ENCODE assay signal across 23 cellular contexts in the genomic region with DNA sequence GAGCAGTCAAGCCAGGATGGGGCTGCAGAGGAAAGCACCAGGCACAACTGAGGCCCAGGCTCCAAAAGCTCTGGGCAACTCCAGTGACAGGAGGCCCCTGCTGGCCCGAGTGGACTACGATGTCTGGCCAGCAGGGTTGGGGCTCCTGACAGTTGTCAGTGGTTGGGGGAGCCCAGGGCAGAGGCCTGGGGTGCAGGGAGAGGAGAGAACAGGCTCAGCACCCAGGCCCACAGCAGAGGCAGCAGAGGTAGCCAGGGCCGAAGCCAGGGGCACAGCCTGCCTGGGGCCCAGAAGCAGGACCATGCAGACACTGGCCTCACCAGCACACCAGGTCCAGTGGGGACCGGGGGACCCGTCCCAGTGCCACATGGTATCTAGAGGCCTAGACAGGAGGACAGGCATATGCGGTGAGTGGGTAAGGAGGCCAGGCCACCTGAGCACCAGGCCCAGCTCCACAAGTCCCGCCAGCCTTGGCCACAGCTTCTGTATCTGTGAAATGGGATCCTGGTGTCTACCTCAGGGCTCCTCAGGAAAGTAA. TPM values are rescaled to one million over a fixed set of nuclear protein-coding genes. Genes with fewer than 3 reads are reported as not detected.
DNase-seq lines count a peak whose midpoint lies in the region; ATAC-seq, FAIRE-seq and TF ChIP-seq lines count a peak whose summit lies in the region.
"Had no signal": no experiment of that assay in that cellular context is flagged by ENCODE, and none has a peak within 500 bp of the region (broad histone marks: within the 10 kb centered on the region; RNA-seq: fewer than 3 reads in every experiment).

No MANE protein-coding gene starts in this region.

- H3K18ac ChIP-seq in neuronal stem cell (ENCODE audit: low read length): peak overlapping the region; percentile 7

- no peaks in the 10 kb centered on the region for H3K4me1 ChIP-seq in RWPE2 (ENCODE audit: insufficient read depth, poor library complexity, severe bottlenecking)
- no peaks in the 10 kb centered on the region for H3K4me1 ChIP-seq in neuronal stem cell (ENCODE audit: control insufficient read depth in 2 of 2, insufficient read depth in 1 of 2, low read depth in 1 of 2, low read length in 2 of 2)
- no peaks in the 10 kb centered on the region for H3K4me1 ChIP-seq in small intestine (ENCODE audit: control insufficient read depth in 2 of 2, insufficient read depth in 1 of 2, low read depth in 1 of 2, low read length in 1 of 2)

- WGBS in neuronal stem cell (ENCODE audit: extremely low coverage in 2 of 2, insufficient read length in 2 of 2, insufficient replicate concordance in 1 of 2), 2 donors: no CpG with 5 or more reads among the region's 7 CpGs
- 88 to 97% (median 90%) methylated on average over 7 of the region's 7 CpGs for WGBS in small intestine, 3 donors

- H3K36me3 Mint-ChIP-seq in memory B cell: peaks cover 20% of the 10 kb centered on the region
- peaks cover 40 to 49% of the 10 kb centered on the region in 2 donors for H3K36me3 Mint-ChIP-seq in stimulated activated naive B cell treated with anti-CD40 and anti-IgM and Interleukin-4, amounts not matched to agents 10 μg/mL and 1 μg/mL and 100 μg/mL, for 72 hours
- H3K36me3 Mint-ChIP-seq: CD4-positive, alpha-beta memory T cell had no signal

- no peaks in the 10 kb centered on the region for H3K27me3 Mint-ChIP-seq in memory B cell
- H3K27me3 Mint-ChIP-seq in stimulated activated naive B cell treated with anti-CD40 and anti-IgM and Interleukin-4, amounts not matched to agents 10 μg/mL and 1 μg/mL and 100 μg/mL, for 72 hours: no peaks in the 10 kb centered on the region
- H3K27me3 Mint-ChIP-seq: CD4-positive, alpha-beta memory T cell had no signal

- H2AFZ ChIP-seq in neuronal stem cell (ENCODE audit: low read length): no peak overlapping the region
- H2AFZ ChIP-seq: GM23248 had no signal

- no peak overlapping the region for H3K4ac ChIP-seq in neuronal stem cell (ENCODE audit: low read length)

- H2BK5ac ChIP-seq in neuronal stem cell (ENCODE audit: low read length): no peak overlapping the region

- no peak overlapping the region for H4K8ac ChIP-seq in neuronal stem cell (ENCODE audit: low read depth, low read length)

- H3K4me1 Mint-ChIP-seq in memory B cell: no peaks in the 10 kb centered on the region
- peaks cover 8 to 11% of the 10 kb centered on the region in 2 donors for H3K4me1 Mint-ChIP-seq in stimulated activated naive B cell treated with anti-CD40 and anti-IgM and Interleukin-4, amounts not matched to agents 10 μg/mL and 1 μg/mL and 100 μg/mL, for 72 hours
- H3K4me1 Mint-ChIP-seq: CD4-positive, alpha-beta memory T cell had no signal

- H3K27ac ChIP-seq in RWPE2 (ENCODE audit: poor library complexity, severe bottlenecking) (no peak overlapping the region), neuronal stem cell (replicated peaks; ENCODE audit: low read length) (no peak overlapping the region), small intestine (ENCODE audit: low read depth in 1 of 2, low read length in 1 of 2) (no peak overlapping the region)
- H3K27ac ChIP-seq: GM23248 had no signal

- DNase-seq in RWPE2 (ENCODE audit: low spot score): no peak
- DNase-seq in memory B cell (ENCODE audit: low spot score in 2 of 2): no peak
- DNase-seq in neuronal stem cell (ENCODE audit: low spot score): no peak
- no peak for DNase-seq in stimulated activated naive B cell treated with anti-CD40 and anti-IgM and Interleukin-4, amounts not matched to agents 10 μg/mL and 1 μg/mL and 100 μg/mL, for 72 hours
- no peak for DNase-seq in left ventricle myocardium superior
- no peak for DNase-seq in stimulated activated CD4-positive, alpha-beta T cell treated with anti-CD3 and anti-CD28 coated beads, Interleukin-2, amount 100 ng/mL, for 48 hours
- DNase-seq in small intestine: no peak
- DNase-seq: C1 segment of cervical spinal cord; Calu3; CD4-positive, alpha-beta memory T cell; COR-L47; DMS53; DND-41; GM23248; H7; HCEC 1CT had no signal

- H3K14ac ChIP-seq in neuronal stem cell (ENCODE audit: low read length): no peak overlapping the region

- no peaks in the 10 kb centered on the region for H3K9me3 Mint-ChIP-seq in memory B cell
- no peaks in the 10 kb centered on the region for H3K9me3 Mint-ChIP-seq in stimulated activated naive B cell treated with anti-CD40 and anti-IgM and Interleukin-4, amounts not matched to agents 10 μg/mL and 1 μg/mL and 100 μg/mL, for 72 hours
- H3K9me3 Mint-ChIP-seq: CD4-positive, alpha-beta memory T cell had no signal

- H3K9ac ChIP-seq in neuronal stem cell (ENCODE audit: low read depth, low read length, poor library complexity): no peak overlapping the region
- H3K9ac ChIP-seq: GM23248 had no signal

- H3K23ac ChIP-seq in neuronal stem cell (ENCODE audit: low read depth, low read length, poor library complexity): peak overlapping the region; percentile 48

- no peak for TF ChIP-seq CTCF in RWPE2 (IDR thresholded peaks at IDR 0.05; ENCODE audit: poor library complexity, severe bottlenecking)

- H3K36me3 ChIP-seq in RWPE2 (ENCODE audit: low read depth): no peaks in the 10 kb centered on the region
- no peaks in the 10 kb centered on the region for H3K36me3 ChIP-seq in neuronal stem cell (replicated peaks in 1 of 2; ENCODE audit: control insufficient read depth in 2 of 2, insufficient read depth in 2 of 2, low read length in 2 of 2)
- H3K36me3 ChIP-seq in small intestine (ENCODE audit: control insufficient read depth in 2 of 2, insufficient read depth in 2 of 2, low read length in 2 of 2): no peaks in the 10 kb centered on the region

- H2BK12ac ChIP-seq in neuronal stem cell (ENCODE audit: low read length): no peak overlapping the region

- H3K4me2 ChIP-seq in neuronal stem cell (ENCODE audit: insufficient read depth, low read length, poor library complexity, severe bottlenecking): no peak overlapping the region

- intact Hi-C loops in left ventricle myocardium superior (cut with micrococcal nuclease): no loop called here

- H3K79me1 ChIP-seq in neuronal stem cell (ENCODE audit: low read depth, low read length): no peaks in the 10 kb centered on the region

- H3K9me3 ChIP-seq in RWPE2 (ENCODE audit: severe bottlenecking) (no peaks in the 10 kb centered on the region), neuronal stem cell (replicated peaks in 1 of 2; ENCODE audit: control insufficient read depth in 2 of 2, insufficient read depth in 1 of 2, low read depth in 1 of 2, low read length in 2 of 2) (no peaks in the 10 kb centered on the region), small intestine (ENCODE audit: control insufficient read depth, low read depth) (no peaks in the 10 kb centered on the region)

- H3K4me3 ChIP-seq in RWPE2 (ENCODE audit: severe bottlenecking): no peak overlapping the region
- H3K4me3 ChIP-seq in neuronal stem cell (ENCODE audit: low read length in 2 of 2): no peak overlapping the region
- H3K4me3 ChIP-seq in small intestine (ENCODE audit: low read depth in 1 of 2, low read length in 2 of 2): no peak overlapping the region
- H3K4me3 ChIP-seq: GM23248 had no signal

- no peak for FAIRE-seq in small intestine (lab: Jason Lieb, UNC)
- FAIRE-seq: G401.6, GM12892, H1 had no signal

- ATAC-seq in RWPE2 (ENCODE audit: low read depth): peak; percentile 10; the same call in 1 of the 3 replicates
- no peak for ATAC-seq in memory B cell (ENCODE audit: low read depth)
- ATAC-seq in stimulated activated naive B cell treated with anti-CD40 and anti-IgM and Interleukin-4, amounts not matched to agents 10 μg/mL and 1 μg/mL and 100 μg/mL, for 72 hours (replicated peaks): peak; percentile 24 to 30
- no peak for ATAC-seq in left ventricle myocardium superior
- ATAC-seq in GM21619 (IDR thresholded peaks at IDR 0.05; ENCODE audit: unreplicated experiment): no peak

- H2AK5ac ChIP-seq in neuronal stem cell (ENCODE audit: low read depth, low read length): no peak overlapping the region

- H3K27me3 ChIP-seq in RWPE2 (ENCODE audit: insufficient read depth, poor library complexity, severe bottlenecking) (no peaks in the 10 kb centered on the region), neuronal stem cell (ENCODE audit: control insufficient read depth in 3 of 3, insufficient read depth in 3 of 3, low read depth in 1 of 3, low read length in 3 of 3) (peaks cover 0 to 22% (median 1%) of the 10 kb centered on the region in 3 experiments), small intestine (ENCODE audit: control insufficient read depth in 2 of 2, insufficient read depth in 2 of 2, low read length in 2 of 2) (no peaks in the 10 kb centered on the region)

- no peak overlapping the region for H2BK120ac ChIP-seq in neuronal stem cell (ENCODE audit: low read depth, low read length)

- H3K27ac Mint-ChIP-seq in memory B cell: peak overlapping the region; percentile 53
- peak overlapping the region; percentile 76 for H3K27ac Mint-ChIP-seq in stimulated activated naive B cell treated with anti-CD40 and anti-IgM and Interleukin-4, amounts not matched to agents 10 μg/mL and 1 μg/mL and 100 μg/mL, for 72 hours
- H3K27ac Mint-ChIP-seq: CD4-positive, alpha-beta memory T cell had no signal

- H2BK15ac ChIP-seq in neuronal stem cell (ENCODE audit: low read length): no peak overlapping the region

- H4K91ac ChIP-seq in neuronal stem cell (ENCODE audit: low read depth, low read length, poor library complexity): no peak overlapping the region

- H3K4me3 Mint-ChIP-seq in memory B cell: no peak overlapping the region
- peak overlapping the region in 1 of 2 donors; percentile 0 for H3K4me3 Mint-ChIP-seq in stimulated activated naive B cell treated with anti-CD40 and anti-IgM and Interleukin-4, amounts not matched to agents 10 μg/mL and 1 μg/mL and 100 μg/mL, for 72 hours
- H3K4me3 Mint-ChIP-seq: CD4-positive, alpha-beta memory T cell had no signal

RNA-seq across cellular contexts. Expression of gene LRRC18, which starts 46.0 kb away (rescaled TPM):
- not detected for polyA plus RNA-seq in neuronal stem cell (2013, experiment 1 of 2)
- polyA plus RNA-seq in neuronal stem cell (2013, experiment 2 of 2): not detected
- not detected for total RNA-seq in left ventricle myocardium superior
- under 1 TPM in 1 of 3 donors, not detected in 2; 0.03 TPM for polyA plus RNA-seq in small intestine
- total RNA-seq: A172; A673; Calu3; CD4-positive, alpha-beta memory T cell; GM23248; H1; H7 had no signal
- polyA plus RNA-seq: BJ; CD4-positive, alpha-beta memory T cell; GM23248; H1 had no signal

Comparison
In these comparisons a context has a peak if more than half of its experiments do, and no peak if none do; other contexts are left out.
1. ATAC-seq: peak in RWPE2 (single experiment) and stimulated activated naive B cell treated with anti-CD40 and anti-IgM and Interleukin-4, amounts not matched to agents 10 μg/mL and 1 μg/mL and 100 μg/mL, for 72 hours (2 of 2); none in memory B cell (single experiment), left ventricle myocardium superior (single experiment) and GM21619 (single experiment).